12 cellular contexts compared by ENCODE assay signal in genomic region chr6:139925894-139926641, GRCh38.
DNase-seq lines count a peak whose midpoint lies in the region; ATAC-seq and TF ChIP-seq lines count a peak whose summit lies in the region.
"Had no signal": no experiment of that assay in that cellular context is flagged by ENCODE, and none has a peak within 500 bp of the region (broad histone marks: within the 10 kb centered on the region; RNA-seq: fewer than 3 reads in every experiment).

No MANE protein-coding gene starts in this region.

- H3K9me3 Mint-ChIP-seq in activated T-cell treated with anti-CD3 and anti-CD28 coated beads, Interleukin-2, amount 50 U/mL, for 4 hours, result no peaks in the 10 kb centered on the region

- peaks cover 12% of the 10 kb centered on the region for H3K27me3 Mint-ChIP-seq in activated T-cell treated with anti-CD3 and anti-CD28 coated beads, Interleukin-2, amount 50 U/mL, for 4 hours (ENCODE audit: low read depth)

- H3K4me3 ChIP-seq in AG04449 (ENCODE audit: low read depth, low read length) (no peak overlapping the region), brain microvascular endothelial cell (ENCODE audit: low read depth, low read length) (no peak overlapping the region), mesodermal cell (ENCODE audit: extremely low read depth, insufficient read depth, low read length, poor library complexity, severe bottlenecking) (no peak overlapping the region), sigmoid colon (no peak overlapping the region)

- no peak for TF ChIP-seq EP300 in sigmoid colon (IDR thresholded peaks at IDR 0.05)

- H3K9me3 ChIP-seq in mesodermal cell (ENCODE audit: control insufficient read depth, low read length), result no peaks in the 10 kb centered on the region
- no peaks in the 10 kb centered on the region for H3K9me3 ChIP-seq in sigmoid colon

- no peaks in the 10 kb centered on the region for H3K27me3 ChIP-seq in brain microvascular endothelial cell (replicated peaks)
- no peaks in the 10 kb centered on the region for H3K27me3 ChIP-seq in sigmoid colon

- intact Hi-C loops in sigmoid colon (cut with DNase I), result no loop called here

- POLR2A ChIA-PET in AG04449 (lab: Yijun Ruan, JAX), result interaction anchor here (3.0 kb wide), 1 partner anchor 552 kb away, joined by 17 read pairs; the partner anchor contains the start of gene CITED2

- peaks cover 14% of the 10 kb centered on the region for H3K4me1 ChIP-seq in mesodermal cell (ENCODE audit: control insufficient read depth, insufficient read depth, low read length, poor library complexity, severe bottlenecking)
- peaks cover 0 to 10% (median 3%) of the 10 kb centered on the region in 4 donors for H3K4me1 ChIP-seq in sigmoid colon

- no peak overlapping the region for H3K4me3 Mint-ChIP-seq in activated T-cell treated with anti-CD3 and anti-CD28 coated beads, Interleukin-2, amount 50 U/mL, for 4 hours
- H3K4me3 Mint-ChIP-seq: B cell had no signal

- peak overlapping the region; percentile 44 for H3K27ac ChIP-seq in brain microvascular endothelial cell
- H3K27ac ChIP-seq in mesodermal cell (ENCODE audit: low read depth, low read length, severe bottlenecking), result peak overlapping the region; percentile 43
- H3K27ac ChIP-seq in sigmoid colon, result no peak overlapping the region
- H3K27ac ChIP-seq: KMS-11 had no signal

- TF ChIP-seq CTCF in AG04449 (IDR thresholded peaks at IDR 0.05; ENCODE audit: insufficient read depth, low read length, missing control alignments) (no peak), brain microvascular endothelial cell (IDR thresholded peaks at IDR 0.05; ENCODE audit: low read depth, low read length, missing control alignments) (no peak), sigmoid colon (IDR thresholded peaks at IDR 0.05) (no peak)

- H3K36me3 ChIP-seq in brain microvascular endothelial cell (replicated peaks) (no peaks in the 10 kb centered on the region), mesodermal cell (ENCODE audit: control insufficient read depth, insufficient read depth, low read length) (no peaks in the 10 kb centered on the region), sigmoid colon (no peaks in the 10 kb centered on the region)

- 89 to 92% methylated on average over 9 to 10 of the region's 11 CpGs for WGBS in mesodermal cell (ENCODE audit: insufficient coverage in 2 of 2), 2 experiments
- 22 to 71% methylated on average over 11 of the region's 11 CpGs for WGBS in sigmoid colon, 2 donors

- peak; percentile 77 for DNase-seq in AG04449 (ENCODE audit: low read depth, low spot score)
- DNase-seq in NCI-H1436 treated with DMSO at 0.1 percent for 48 hours (lab: John Stamatoyannopoulos, UW), result peak; percentile 42
- peak; percentile 87 for DNase-seq in brain microvascular endothelial cell
- no peak for DNase-seq in cortex of kidney (lab: John Stamatoyannopoulos, UW)
- DNase-seq in activated T-cell treated with anti-CD3 and anti-CD28 coated beads, Interleukin-2, amount 50 U/mL, for 4 hours, result no peak
- no peak for DNase-seq in epidermal melanocyte (ENCODE audit: insufficient read length, low spot score)
- DNase-seq in sigmoid colon, result no peak
- DNase-seq: activated effector memory CD4-positive, alpha-beta T cell treated with anti-CD3 and anti-CD28 coated beads, Interleukin-2, amount 50 U/mL, for 16 hours; stimulated activated naive CD4-positive, alpha-beta T cell had no signal

- TF ChIP-seq POLR2A in sigmoid colon (IDR thresholded peaks at IDR 0.05), result no peak

- no peaks in the 10 kb centered on the region for H3K36me3 Mint-ChIP-seq in activated T-cell treated with anti-CD3 and anti-CD28 coated beads, Interleukin-2, amount 50 U/mL, for 4 hours (ENCODE audit: insufficient read depth)

- no peak for ATAC-seq in activated T-cell treated with anti-CD3 and anti-CD28 coated beads, Interleukin-2, amount 50 U/mL, for 4 hours

- CTCF ChIA-PET in AG04449 (lab: Yijun Ruan, JAX), result interaction anchor here (0.7 to 2.1 kb wide), 5 partner anchors 14 to 556 kb away, joined by 3 to 5 read pairs (median 3); partner anchors contain the start of gene CITED2

- H3K4me1 Mint-ChIP-seq in activated T-cell treated with anti-CD3 and anti-CD28 coated beads, Interleukin-2, amount 50 U/mL, for 4 hours (ENCODE audit: low read depth), result no peaks in the 10 kb centered on the region
- H3K4me1 Mint-ChIP-seq: B cell had no signal

- in situ Hi-C loops in brain microvascular endothelial cell (cut with HindIII; ENCODE audit: low pct_ligation_motif_present, low sequenced_read_pairs), result no loop called here

Comparison
In these comparisons a context has a peak if more than half of its experiments do, and no peak if none do; other contexts are left out.
1. DNase-seq: peak in AG04449 (single experiment), NCI-H1436 treated with DMSO at 0.1 percent for 48 hours (single experiment) and brain microvascular endothelial cell (single experiment); none in cortex of kidney (single experiment), activated T-cell treated with anti-CD3 and anti-CD28 coated beads, Interleukin-2, amount 50 U/mL, for 4 hours (single experiment), epidermal melanocyte (single experiment) and sigmoid colon (single experiment).
2. H3K27ac ChIP-seq: peak in brain microvascular endothelial cell (single experiment) and mesodermal cell (single experiment); none in sigmoid colon (0 of 4).